11 cellular contexts compared by ENCODE assay signal in the genomic region with DNA sequence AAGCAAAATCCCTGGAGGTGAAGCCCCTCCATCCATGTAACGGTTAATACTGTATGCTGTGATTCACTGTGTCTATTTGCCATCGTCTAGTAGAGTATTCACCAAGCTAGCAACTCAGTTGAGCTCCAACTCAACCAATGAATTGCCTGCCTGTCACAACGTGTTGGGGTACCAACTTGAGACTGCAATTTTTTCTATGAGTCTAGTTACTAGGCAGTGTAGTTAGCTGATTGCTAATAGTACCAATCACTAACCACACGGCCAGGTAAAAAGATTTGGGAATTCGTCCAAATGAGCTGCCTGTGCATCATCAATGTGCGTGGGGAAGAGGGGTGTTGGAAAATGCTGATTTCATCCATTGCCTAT. TPM values are rescaled to one million over a fixed set of nuclear protein-coding genes. Genes with fewer than 3 reads are reported as not detected.
A peak's percentile ranks its signal among the peaks of the same experiment; 100 is the strongest.
DNase-seq lines count a peak whose midpoint lies in the region; ATAC-seq and TF ChIP-seq lines count a peak whose summit lies in the region.
"Had no signal": no experiment of that assay in that cellular context is flagged by ENCODE, and none has a peak within 500 bp of the region (broad histone marks: within the 10 kb centered on the region; RNA-seq: fewer than 3 reads in every experiment).

No MANE protein-coding gene starts in this region.

- 38% methylated on average over 5 of the region's 6 CpGs for WGBS in HUES64

- no peak overlapping the region for H2AFZ ChIP-seq in neural cell (ENCODE audit: low read depth, low read length)

- peak overlapping the region in 6 of 8 donors; percentile 30 to 57 (median 44) for H3K4me3 Mint-ChIP-seq in CD4-positive, alpha-beta memory T cell

- no peaks in the 10 kb centered on the region for H3K9me3 ChIP-seq in CD4-positive, alpha-beta memory T cell (ENCODE audit: control insufficient read depth in 1 of 2, low read length in 2 of 2)
- H3K9me3 ChIP-seq in HUES64 (ENCODE audit: insufficient read depth, low read depth, low read length) (no peaks in the 10 kb centered on the region), neural cell (ENCODE audit: low read length) (no peaks in the 10 kb centered on the region)

- H3K9me3 Mint-ChIP-seq in CD4-positive, alpha-beta memory T cell: no peaks in the 10 kb centered on the region
- H3K9me3 Mint-ChIP-seq: natural killer cell treated with Interleukin-12 subunit alpha and Interleukin-12 subunit beta and Interleukin-15 and Interleukin-18, amount 100 ng/mL, for 72 hours had no signal

- TF ChIP-seq EP300 in neural cell (conservative IDR thresholded peaks at IDR 0.05; ENCODE audit: poor library complexity, severe bottlenecking): no peak

- H3K4me1 Mint-ChIP-seq in CD4-positive, alpha-beta memory T cell: peaks cover 4 to 16% (median 9%) of the 10 kb centered on the region in 4 donors

- H3K4me2 ChIP-seq in neural cell (ENCODE audit: low read length): no peak overlapping the region

- intact Hi-C loops in CD4-positive, alpha-beta memory T cell (cut with micrococcal nuclease): no loop called here
- intact Hi-C loops in posterior vena cava (cut with DNase I): no loop called here

- H3K27me3 Mint-ChIP-seq in CD4-positive, alpha-beta memory T cell: peaks cover 26 to 35% of the 10 kb centered on the region in 2 donors

- CTCF ChIA-PET in CD4-positive, alpha-beta memory T cell (lab: Charles Lee; ENCODE audit: partially characterized antibody): no interaction called here

- POLR2A ChIA-PET in CD4-positive, alpha-beta memory T cell (lab: Charles Lee; ENCODE audit: partially characterized antibody): no interaction called here

- TF ChIP-seq CTCF in choroid plexus epithelial cell (conservative IDR thresholded peaks at IDR 0.05; ENCODE audit: low read depth, low read length) (no peak), neural cell (IDR thresholded peaks at IDR 0.05; ENCODE audit: poor library complexity, severe bottlenecking) (no peak)

- ATAC-seq in HG03521 (IDR thresholded peaks at IDR 0.05; ENCODE audit: unreplicated experiment): no peak

- H3K36me3 ChIP-seq in CD4-positive, alpha-beta memory T cell (ENCODE audit: insufficient read depth, low read length): no peaks in the 10 kb centered on the region
- H3K36me3 ChIP-seq in HUES64 (ENCODE audit: insufficient read depth, low read length): no peaks in the 10 kb centered on the region
- H3K36me3 ChIP-seq in neural cell (ENCODE audit: insufficient read depth, low read length): no peaks in the 10 kb centered on the region

- H3K27me3 ChIP-seq in CD4-positive, alpha-beta memory T cell (ENCODE audit: insufficient read depth, low read length): peaks cover 21% of the 10 kb centered on the region
- H3K27me3 ChIP-seq in HUES64 (ENCODE audit: insufficient read depth, low read length) (peaks cover 47% of the 10 kb centered on the region), neural cell (ENCODE audit: insufficient read depth, low read depth, low read length) (peaks cover 46% of the 10 kb centered on the region)

- H4K20me1 ChIP-seq in neural cell (ENCODE audit: insufficient read depth): no peaks in the 10 kb centered on the region

- no peaks in the 10 kb centered on the region for H3K79me2 ChIP-seq in neural cell (replicated peaks; ENCODE audit: insufficient read depth, low read length)

- H3K27ac Mint-ChIP-seq in CD4-positive, alpha-beta memory T cell: no peak overlapping the region
- H3K27ac Mint-ChIP-seq: natural killer cell treated with Interleukin-12 subunit alpha and Interleukin-12 subunit beta and Interleukin-15 and Interleukin-18, amount 100 ng/mL, for 72 hours had no signal

- peaks cover 8% of the 10 kb centered on the region for H3K4me1 ChIP-seq in CD4-positive, alpha-beta memory T cell (ENCODE audit: insufficient read depth, low read length)
- peaks cover 12% of the 10 kb centered on the region for H3K4me1 ChIP-seq in HUES64 (ENCODE audit: insufficient read depth, low read length)

- peaks cover 0 to 4% of the 10 kb centered on the region in 2 donors for H3K36me3 Mint-ChIP-seq in CD4-positive, alpha-beta memory T cell
- H3K36me3 Mint-ChIP-seq: natural killer cell treated with Interleukin-12 subunit alpha and Interleukin-12 subunit beta and Interleukin-15 and Interleukin-18, amount 100 ng/mL, for 72 hours had no signal

- no peaks in the 10 kb centered on the region for H3K9me2 ChIP-seq in neural cell (ENCODE audit: insufficient read depth, low read length)

- no peak for DNase-seq in CD4-positive, alpha-beta memory T cell
- DNase-seq in choroid plexus epithelial cell (ENCODE audit: low read depth) (no peak), GF-D8 (lab: John Stamatoyannopoulos, UW) (no peak), ureter (ENCODE audit: low spot score) (no peak), posterior vena cava (ENCODE audit: low spot score) (no peak)
- DNase-seq: activated effector memory CD4-positive, alpha-beta T cell treated with Interleukin-2 at 50 U/mL for 16 hours; NCI-H1436 treated with DMSO at 0.1 percent for 48 hours had no signal

- H3K27ac ChIP-seq in CD4-positive, alpha-beta memory T cell (ENCODE audit: low read depth, low read length): no peak overlapping the region
- H3K27ac ChIP-seq in HUES64 (ENCODE audit: low read depth, low read length) (no peak overlapping the region), neural cell (ENCODE audit: low read length) (no peak overlapping the region)

- no peaks in the 10 kb centered on the region for H3F3A ChIP-seq in neural cell (ENCODE audit: insufficient read depth, low read length, poor library complexity, severe bottlenecking)

- H3K9ac ChIP-seq in HUES64 (ENCODE audit: low read depth, low read length) (no peak overlapping the region), neural cell (ENCODE audit: low read length) (no peak overlapping the region)

- no peak overlapping the region for H3K4me3 ChIP-seq in CD4-positive, alpha-beta memory T cell (ENCODE audit: low read length in 2 of 2)
- peak overlapping the region; percentile 65 for H3K4me3 ChIP-seq in HUES64 (ENCODE audit: low read length)
- H3K4me3 ChIP-seq in choroid plexus epithelial cell (ENCODE audit: low read depth, low read length): peak overlapping the region; percentile 55
- peak overlapping the region; percentile 62 for H3K4me3 ChIP-seq in neural cell (ENCODE audit: low read length)

- no peak for TF ChIP-seq RAD21 in neural cell (conservative IDR thresholded peaks at IDR 0.05)

TF ChIP-seq in neural cell, 6 proteins besides CTCF, POLR2A, EP300 and RAD21:
- TF ChIP-seq SMC3 (conservative IDR thresholded peaks at IDR 0.05; ENCODE audit: poor library complexity) (no peak), TAF1 (IDR thresholded peaks at IDR 0.05; ENCODE audit: low read depth) (no peak)

RNA-seq across cellular contexts. Expression of gene BTG4, which starts 1.0 kb away (rescaled TPM):
- total RNA-seq in CD4-positive, alpha-beta memory T cell: not detected
- polyA plus RNA-seq in CD4-positive, alpha-beta memory T cell: not detected
- polyA plus RNA-seq in HUES64 (2013, experiment 1 of 2): not detected
- polyA plus RNA-seq in HUES64 (2013, experiment 2 of 2): not detected
- not detected in 2 replicates for polyA plus RNA-seq in neural cell
- polyA minus RNA-seq in neural cell: not detected in 2 replicates
- total RNA-seq in ureter: not detected
- not detected for total RNA-seq in posterior vena cava
- total RNA-seq: natural killer cell treated with Interleukin-12 subunit alpha and Interleukin-12 subunit beta and Interleukin-15 and Interleukin-18, amount 100 ng/mL, for 72 hours had no signal

RNA-seq across cellular contexts. Expression of gene HOATZ, which starts 1.4 kb away (rescaled TPM):
- total RNA-seq in CD4-positive, alpha-beta memory T cell: not detected
- not detected for polyA plus RNA-seq in CD4-positive, alpha-beta memory T cell
- not detected for polyA plus RNA-seq in HUES64 (2013, experiment 1 of 2)
- not detected for polyA plus RNA-seq in HUES64 (2013, experiment 2 of 2)
- polyA plus RNA-seq in neural cell: not detected in 2 replicates
- polyA minus RNA-seq in neural cell: not detected in 2 replicates
- total RNA-seq in ureter (not detected), posterior vena cava (not detected)
- total RNA-seq: natural killer cell treated with Interleukin-12 subunit alpha and Interleukin-12 subunit beta and Interleukin-15 and Interleukin-18, amount 100 ng/mL, for 72 hours had no signal

RNA-seq across cellular contexts. Expression of gene LAYN, which starts 27.3 kb away (rescaled TPM):
- not detected for total RNA-seq in CD4-positive, alpha-beta memory T cell
- polyA plus RNA-seq in CD4-positive, alpha-beta memory T cell: not detected
- polyA plus RNA-seq in HUES64 (2013, experiment 1 of 2): 2.0 TPM
- 2.0 TPM for polyA plus RNA-seq in HUES64 (2013, experiment 2 of 2)
- not detected in 2 replicates for polyA plus RNA-seq in neural cell
- polyA minus RNA-seq in neural cell: not detected in 2 replicates
- total RNA-seq in ureter (8.6 TPM), posterior vena cava (10 to 100 TPM in 1 of 2 donors, 1 to 10 TPM in 1; 8.7 to 15.0 TPM)

Comparison
In these comparisons a context has a peak if more than half of its experiments do, and no peak if none do; other contexts are left out.
1. H3K4me3 ChIP-seq: peak in HUES64 (single experiment), choroid plexus epithelial cell (single experiment) and neural cell (single experiment); none in CD4-positive, alpha-beta memory T cell (0 of 2).